In the genomic region with DNA sequence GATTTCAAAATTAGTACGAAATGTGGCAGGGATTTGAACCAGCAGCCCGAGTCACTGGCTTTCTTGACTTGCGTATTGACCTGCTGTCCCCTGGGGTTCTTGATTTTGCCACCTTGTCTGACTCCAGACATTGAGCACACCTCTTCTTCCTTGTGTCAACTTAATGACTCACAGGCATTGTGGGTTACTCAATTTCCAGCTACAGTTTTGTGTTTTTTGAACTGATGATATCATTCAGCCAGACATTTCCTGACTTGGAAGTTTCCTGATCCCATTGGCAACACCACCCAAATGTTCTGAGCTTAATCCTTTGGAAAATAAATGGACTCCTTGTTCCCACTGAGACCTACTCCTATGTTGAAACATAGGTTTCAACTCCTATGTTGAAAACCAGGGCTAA, we compare ENCODE assay signal across 13 cellular contexts.
DNase-seq lines count a peak whose midpoint lies in the region; TF ChIP-seq lines count a peak whose summit lies in the region.
"Had no signal": no experiment of that assay in that cellular context is flagged by ENCODE, and none has a peak within 500 bp of the region (broad histone marks: within the 10 kb centered on the region; RNA-seq: fewer than 3 reads in every experiment).

No MANE protein-coding gene starts in this region.

- TF ChIP-seq CTCF in cardiac fibroblast (IDR thresholded peaks at IDR 0.05; ENCODE audit: low read depth, low read length) = no peak

- no peak overlapping the region for H3K4me3 ChIP-seq in cardiac fibroblast (replicated peaks in 1 of 2; ENCODE audit: low read depth in 2 of 2, low read length in 2 of 2)
- H3K4me3 ChIP-seq: skin epidermis had no signal

- DNase-seq in ACHN = peak; percentile 8
- peak; percentile 94 for DNase-seq in HT1080 (ENCODE audit: low read depth)
- DNase-seq in cardiac fibroblast (ENCODE audit: low read depth in 2 of 2) = peak; percentile 88 to 90
- DNase-seq in iris pigment epithelial cell (ENCODE audit: low read depth) = peak; percentile 78
- no peak for DNase-seq in CD1c-positive myeloid dendritic cell (ENCODE audit: extremely low spot score)
- DNase-seq in stimulated activated CD4-positive, alpha-beta T cell treated with anti-CD3 and anti-CD28 coated beads, Interleukin-4, amount 100 ng/mL, for 24 hours = no peak
- no peak for DNase-seq in NCI-H345 (lab: John Stamatoyannopoulos, UW)
- DNase-seq in NOMO-1 (lab: John Stamatoyannopoulos, UW; ENCODE audit: unreplicated experiment in 2 of 2) = no peak
- DNase-seq: activated CD4-positive, alpha-beta T cell treated with anti-CD3 and anti-CD28 coated beads, Interleukin-2, amount 10 ng/mL, durations not matched to agents 7 days and 5 days; naive B cell; NCI-H1417 treated with DMSO at 0.1 percent for 48 hours; T-helper 1 cell had no signal

- in situ Hi-C loops in ACHN (cut with HindIII; ENCODE audit: low pct_ligation_motif_present, low pct_unique_long_range_greater_than_20kb, low sequenced_read_pairs) = no loop called here

Comparison
In these comparisons a context has a peak if more than half of its experiments do, and no peak if none do; other contexts are left out.
1. DNase-seq: peak in ACHN (single experiment), HT1080 (single experiment), cardiac fibroblast (2 of 2) and iris pigment epithelial cell (single experiment); none in CD1c-positive myeloid dendritic cell (single experiment), stimulated activated CD4-positive, alpha-beta T cell treated with anti-CD3 and anti-CD28 coated beads, Interleukin-4, amount 100 ng/mL, for 24 hours (single experiment), NCI-H345 (single experiment) and NOMO-1 (0 of 2).